ENCODE assay signal across 18 cellular contexts in the genomic region with DNA sequence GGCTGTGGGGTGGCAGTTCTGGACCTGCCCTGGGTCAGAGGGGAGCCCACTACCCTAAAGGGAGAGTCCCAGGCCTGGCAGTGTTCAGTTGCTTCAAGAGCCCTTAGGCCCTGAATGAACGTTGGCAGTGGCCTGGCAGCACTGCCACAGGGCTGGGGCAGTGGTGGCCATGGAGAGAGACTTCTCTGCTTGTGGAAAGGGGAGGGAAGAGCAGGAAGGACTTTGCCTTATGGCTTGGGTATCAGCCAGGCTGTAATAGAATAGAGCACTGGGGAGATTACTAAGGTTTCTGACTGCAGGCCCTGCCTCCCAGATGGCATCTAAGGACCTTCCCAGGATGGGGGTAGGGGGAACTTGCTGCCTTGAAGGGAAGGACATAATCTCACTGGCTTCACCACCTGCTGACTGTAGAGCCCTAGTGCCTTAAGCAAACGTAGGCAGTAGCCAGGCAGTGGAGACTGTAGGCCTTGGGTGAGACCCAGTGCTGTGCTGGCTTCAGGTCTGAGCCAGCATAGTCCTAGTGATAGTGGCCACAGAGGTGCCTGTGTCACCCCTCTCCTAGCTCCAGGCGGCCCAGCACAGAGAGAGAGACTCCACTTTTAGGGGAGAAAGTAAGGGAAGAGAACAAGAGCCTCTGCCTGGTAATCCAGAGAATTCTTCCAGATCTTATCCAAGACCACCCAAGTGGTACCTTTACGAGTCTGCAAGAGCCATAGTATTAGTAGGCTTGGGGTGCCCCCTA. TPM values are rescaled to one million over a fixed set of nuclear protein-coding genes. Genes with fewer than 3 reads are reported as not detected.
DNase-seq lines count a peak whose midpoint lies in the region; ATAC-seq, FAIRE-seq and TF ChIP-seq lines count a peak whose summit lies in the region.
"Had no signal": no experiment of that assay in that cellular context is flagged by ENCODE, and none has a peak within 500 bp of the region (broad histone marks: within the 10 kb centered on the region; RNA-seq: fewer than 3 reads in every experiment).

No MANE protein-coding gene starts in this region.

- peaks cover 4% of the 10 kb centered on the region; the same call in 1 of the 2 replicates for H3F3A ChIP-seq in PC-9 (ENCODE audit: insufficient read depth, low read depth)
- no peaks in the 10 kb centered on the region for H3F3A ChIP-seq in GM23248 (ENCODE audit: insufficient read depth)

- no peaks in the 10 kb centered on the region for H3K9me3 Mint-ChIP-seq in H9
- no peaks in the 10 kb centered on the region for H3K9me3 Mint-ChIP-seq in progenitor cell of endocrine pancreas (ENCODE audit: low read depth)
- H3K9me3 Mint-ChIP-seq: T-helper 2 cell treated with Interferon-gamma antibody and Interleukin-4, amounts not matched to agents 5 μg/mL and 100 μg/mL, for 36 hours had no signal

- H2AFZ ChIP-seq in H9 (ENCODE audit: low read length): no peak overlapping the region
- no peak overlapping the region for H2AFZ ChIP-seq in PC-9
- no peak overlapping the region for H2AFZ ChIP-seq in GM23248

- H3K4me2 ChIP-seq in H9 (ENCODE audit: insufficient read depth, insufficient read length, low read length) (no peak overlapping the region), PC-9 (no peak overlapping the region), GM23248 (ENCODE audit: unreplicated experiment) (no peak overlapping the region)
- H3K4me2 ChIP-seq: KMS-11 had no signal

- DNase-seq in H9 (peak; percentile 29), PC-9 (no peak), foreskin keratinocyte (no peak), sciatic nerve (ENCODE audit: low spot score) (peak; percentile 19), HK-2 (ENCODE audit: unreplicated experiment) (no peak), progenitor cell of endocrine pancreas (ENCODE audit: low spot score, unreplicated experiment) (no peak), GM23248 (no peak), GM12891 (ENCODE audit: insufficient read length, low spot score) (no peak)
- DNase-seq: activated CD4-positive, alpha-beta T cell treated with anti-CD3 and anti-CD28 coated beads, Interleukin-2, amount 50 U/mL, for 48 hours; BE2C; caudate nucleus; esophagus squamous epithelium; GF-D8; NCI-H187; stimulated activated CD4-positive, alpha-beta T cell treated with anti-CD3 and anti-CD28 coated beads, Interleukin-4, amount 100 ng/mL, for 24 hours; stimulated activated naive CD4-positive, alpha-beta T cell treated with Interleukin-2 at 50 U/mL for 16 hours had no signal

- WGBS in H9 (ENCODE audit: extremely low coverage, insufficient read length, low lambda C conversion rate): no CpG with 5 or more reads among the region's 4 CpGs
- whole genome bisulfite sequencing in GM23248 (ENCODE audit: low coverage in 1 of 2, low lambda C conversion rate in 2 of 2, missing lambda C conversion rate in 2 of 2), 2 experiments: 60 to 61% methylated on average over 4 of the region's 4 CpGs

- no peak overlapping the region for H2BK120ac ChIP-seq in H9 (ENCODE audit: low read depth, low read length, poor library complexity, severe bottlenecking)

- H3K79me2 ChIP-seq in H9 (ENCODE audit: insufficient read depth, low read length) (no peaks in the 10 kb centered on the region), PC-9 (ENCODE audit: low read depth) (no peaks in the 10 kb centered on the region), GM23248 (ENCODE audit: insufficient read depth) (no peaks in the 10 kb centered on the region)

- H3K4me3 ChIP-seq in PC-9 (no peak overlapping the region), GM23248 (no peak overlapping the region)
- H3K4me3 ChIP-seq: esophagus squamous epithelium had no signal

- H3K9me3 ChIP-seq in H9 (ENCODE audit: control insufficient read depth, low read depth, low read length) (no peaks in the 10 kb centered on the region), PC-9 (ENCODE audit: insufficient read depth, low read depth) (no peaks in the 10 kb centered on the region), GM23248 (ENCODE audit: low read depth) (no peaks in the 10 kb centered on the region)
- H3K9me3 ChIP-seq: BE2C, esophagus squamous epithelium had no signal

- no peak overlapping the region for H3K56ac ChIP-seq in H9 (ENCODE audit: insufficient read length, low read depth, low read length)

- ATAC-seq in foreskin keratinocyte: no peak
- ATAC-seq in sciatic nerve: no peak

- peaks cover 11 to 19% of the 10 kb centered on the region in 2 experiments for H3K4me1 Mint-ChIP-seq in H9
- H3K4me1 Mint-ChIP-seq in progenitor cell of endocrine pancreas (ENCODE audit: low read depth): peaks cover 2% of the 10 kb centered on the region

- no peak overlapping the region for H3K23ac ChIP-seq in H9 (ENCODE audit: insufficient read length, low read depth, low read length)

- BruUV-seq in PC-9 (replicated peaks; lab: Mats Ljungman, UMichigan): no TSS peak

- no peak overlapping the region for H2BK20ac ChIP-seq in H9 (ENCODE audit: low read depth, low read length, poor library complexity, severe bottlenecking)

- H3K27ac ChIP-seq in H9 (ENCODE audit: insufficient read length, low read depth, low read length) (no peak overlapping the region), PC-9 (no peak overlapping the region), foreskin keratinocyte (no peak overlapping the region), GM23248 (no peak overlapping the region)
- H3K27ac ChIP-seq: esophagus squamous epithelium, KMS-11 had no signal

- in situ Hi-C loops in GM23248 (cut with MboI): no loop called here

- H3K9ac ChIP-seq in H9 (ENCODE audit: extremely low read depth, insufficient read length, low read length): no peak overlapping the region
- H3K9ac ChIP-seq in GM23248: no peak overlapping the region
- H3K9ac ChIP-seq: KMS-11 had no signal

- no peak overlapping the region for H4K91ac ChIP-seq in H9 (ENCODE audit: insufficient read length, low read depth, low read length)

- no peak overlapping the region for H3K4me3 Mint-ChIP-seq in H9
- H3K4me3 Mint-ChIP-seq in progenitor cell of endocrine pancreas (ENCODE audit: low read depth): no peak overlapping the region
- H3K4me3 Mint-ChIP-seq: T-helper 2 cell treated with Interferon-gamma antibody and Interleukin-4, amounts not matched to agents 5 μg/mL and 100 μg/mL, for 36 hours had no signal

- intact Hi-C loops in PC-9 (cut with micrococcal nuclease; ENCODE audit: unreplicated experiment): no loop called here
- intact Hi-C loops in sciatic nerve (cut with DNase I): no loop called here

- no peak overlapping the region for H2BK5ac ChIP-seq in H9 (ENCODE audit: insufficient read length, low read length)

- no peak for TF ChIP-seq POLR2A in GM12891 (IDR thresholded peaks at IDR 0.05; ENCODE audit: low read depth, low read length)

- H3K14ac ChIP-seq in H9 (ENCODE audit: insufficient read depth, low read length): no peak overlapping the region

- H3K79me1 ChIP-seq in H9 (ENCODE audit: insufficient read depth, low read depth, low read length, poor library complexity, severe bottlenecking): no peaks in the 10 kb centered on the region

- no peak overlapping the region for H3K18ac ChIP-seq in H9 (ENCODE audit: insufficient read length, low read depth, low read length)

- no peaks in the 10 kb centered on the region for H3K23me2 ChIP-seq in H9 (ENCODE audit: insufficient read length, low read depth, low read length, poor library complexity, severe bottlenecking)

- H3K36me3 Mint-ChIP-seq in H9 (ENCODE audit: insufficient read depth in 1 of 3, low read depth in 3 of 3) (0 out of 7 replicates have a peak, but pooled peaks cover 0 to 3% (median 0%) of the 10 kb centered on the region in 3 experiments), progenitor cell of endocrine pancreas (ENCODE audit: insufficient read depth) (no peaks in the 10 kb centered on the region)

- H3K27me3 Mint-ChIP-seq in H9 (ENCODE audit: low read depth) (no peaks in the 10 kb centered on the region; the same call in 1 of the 2 replicates), progenitor cell of endocrine pancreas (no peaks in the 10 kb centered on the region)

- CTCF ChIA-PET in PC-9 (lab: Charles Lee): no interaction called here

- H2AK5ac ChIP-seq in H9 (ENCODE audit: insufficient read length, low read length): no peak overlapping the region

- H2BK15ac ChIP-seq in H9 (ENCODE audit: low read depth, low read length): no peak overlapping the region

- TF ChIP-seq CTCF in H9 (conservative IDR thresholded peaks at IDR 0.05): peak; percentile 55; the same call in 2 of the 3 replicates
- peak; percentile 39; the same call in 1 of the 2 replicates for TF ChIP-seq CTCF in PC-9 (conservative IDR thresholded peaks at IDR 0.05)
- TF ChIP-seq CTCF in foreskin keratinocyte (conservative IDR thresholded peaks at IDR 0.05): peak; percentile 74
- TF ChIP-seq CTCF in progenitor cell of endocrine pancreas (IDR thresholded peaks at IDR 0.05; ENCODE audit: unreplicated experiment): no peak

- H3K27me3 ChIP-seq in H9 (ENCODE audit: insufficient read depth, low read length): no peaks in the 10 kb centered on the region
- no peaks in the 10 kb centered on the region for H3K27me3 ChIP-seq in PC-9 (ENCODE audit: insufficient read depth, low read depth)
- no peaks in the 10 kb centered on the region for H3K27me3 ChIP-seq in foreskin keratinocyte
- no peaks in the 10 kb centered on the region for H3K27me3 ChIP-seq in GM23248 (replicated peaks; ENCODE audit: insufficient read depth)
- H3K27me3 ChIP-seq: BE2C, esophagus squamous epithelium had no signal

- H4K20me1 ChIP-seq in H9 (ENCODE audit: control insufficient read depth, insufficient read depth, insufficient read length): no peaks in the 10 kb centered on the region
- no peaks in the 10 kb centered on the region for H4K20me1 ChIP-seq in PC-9 (ENCODE audit: insufficient read depth)
- H4K20me1 ChIP-seq in GM23248 (ENCODE audit: insufficient read depth): no peaks in the 10 kb centered on the region

- H3K4ac ChIP-seq in H9 (ENCODE audit: low read depth, low read length): no peak overlapping the region

- POLR2A ChIA-PET in PC-9 (lab: Charles Lee; ENCODE audit: unreplicated experiment): no interaction called here

- H3K4me1 ChIP-seq in H9 (ENCODE audit: insufficient read depth, low read length) (no peaks in the 10 kb centered on the region), PC-9 (replicated peaks; ENCODE audit: insufficient read depth) (no peaks in the 10 kb centered on the region), foreskin keratinocyte (no peaks in the 10 kb centered on the region), GM23248 (ENCODE audit: insufficient read depth) (no peaks in the 10 kb centered on the region)
- H3K4me1 ChIP-seq: BE2C had no signal

- no peak overlapping the region for H3T11ph ChIP-seq in H9 (ENCODE audit: low read length)

- no peak overlapping the region for H2BK12ac ChIP-seq in H9 (ENCODE audit: insufficient read length, low read depth, low read length)

- H3K9me2 ChIP-seq in PC-9 (ENCODE audit: insufficient read depth): no peaks in the 10 kb centered on the region
- H3K9me2 ChIP-seq in GM23248 (ENCODE audit: insufficient read depth): no peaks in the 10 kb centered on the region

- H4K8ac ChIP-seq in H9 (replicated peaks; ENCODE audit: insufficient read length, low read depth, low read length): no peak overlapping the region

- no peak overlapping the region for H4K5ac ChIP-seq in H9 (ENCODE audit: insufficient read length, low read depth, low read length)

- H3K27ac Mint-ChIP-seq in H9: peak overlapping the region in 1 of 3 experiments; percentile 24; a peak in 1 of 7 replicates
- H3K27ac Mint-ChIP-seq in progenitor cell of endocrine pancreas: no peak overlapping the region
- H3K27ac Mint-ChIP-seq: T-helper 2 cell treated with Interferon-gamma antibody and Interleukin-4, amounts not matched to agents 5 μg/mL and 100 μg/mL, for 36 hours had no signal

- H3K36me3 ChIP-seq in PC-9 (ENCODE audit: low read depth) (no peaks in the 10 kb centered on the region), GM23248 (ENCODE audit: low read depth) (no peaks in the 10 kb centered on the region)
- H3K36me3 ChIP-seq: BE2C, esophagus squamous epithelium had no signal

- FAIRE-seq in GM12891 (lab: Jason Lieb, UNC): no peak

RNA-seq across cellular contexts. Expression of gene PLA2G6, which starts 27.6 kb away (rescaled TPM):
- 22.1 and 24.1 TPM in 2 replicates for total RNA-seq in H9 (2021)
- total RNA-seq in PC-9 (2021): 39.8 and 45.6 TPM in 2 replicates
- total RNA-seq in foreskin keratinocyte: 3.4 and 4.6 TPM in 2 replicates
- polyA plus RNA-seq in foreskin keratinocyte: 2.4 and 2.5 TPM in 2 replicates
- total RNA-seq in sciatic nerve: 53.7 TPM
- 76.0 and 76.4 TPM in 2 replicates for total RNA-seq in progenitor cell of endocrine pancreas
- 5.5 and 28.3 TPM in 2 replicates for total RNA-seq in GM23248 (2014; rRNA removed; shearing (Covaris generic))
- polyA plus RNA-seq in GM23248 (2016; fragmentation: Nextera tagmentation; extraction: Ambion mirVana): 5.6 and 6.5 TPM in 2 replicates
- 19.4 TPM for polyA plus RNA-seq in GM12891 (2012; ENCODE audit: low read depth, missing spikeins)

RNA-seq across cellular contexts. Expression of gene BAIAP2L2, which starts 43.5 kb away (rescaled TPM):
- total RNA-seq in H9 (2021) (2.0 and 2.3 TPM in 2 replicates), PC-9 (2021) (7.1 and 9.7 TPM in 2 replicates), foreskin keratinocyte (3.1 and 4.0 TPM in 2 replicates), sciatic nerve (1.6 TPM), progenitor cell of endocrine pancreas (6.5 and 7.0 TPM in 2 replicates)
- polyA plus RNA-seq in foreskin keratinocyte (4.2 and 5.0 TPM in 2 replicates), GM23248 (2016; fragmentation: Nextera tagmentation; extraction: Ambion mirVana) (13.2 and 13.4 TPM in 2 replicates)
- total RNA-seq in GM23248 (2014; rRNA removed; shearing (Covaris generic)): 12.6 and 24.3 TPM in 2 replicates
- 0.50 TPM for polyA plus RNA-seq in GM12891 (2012; ENCODE audit: low read depth, missing spikeins)

RNA-seq across cellular contexts. Expression of gene MAFF, which starts 47.8 kb away (rescaled TPM):
- total RNA-seq in H9 (2021) (5.8 and 6.7 TPM in 2 replicates), PC-9 (2021) (27.9 and 41.8 TPM in 2 replicates), foreskin keratinocyte (21.1 and 23.8 TPM in 2 replicates), sciatic nerve (67.6 TPM), progenitor cell of endocrine pancreas (8.4 and 10.2 TPM in 2 replicates)
- polyA plus RNA-seq in foreskin keratinocyte (18.7 and 20.0 TPM in 2 replicates), GM23248 (2016; fragmentation: Nextera tagmentation; extraction: Ambion mirVana) (34.6 and 37.1 TPM in 2 replicates)
- 68.1 and 73.0 TPM in 2 replicates for total RNA-seq in GM23248 (2014; rRNA removed; shearing (Covaris generic))
- 2.6 TPM for polyA plus RNA-seq in GM12891 (2012; ENCODE audit: low read depth, missing spikeins)

Comparison
In these comparisons a context has a peak if more than half of its experiments do, and no peak if none do; other contexts are left out.
1. DNase-seq: peak in H9 (single experiment) and sciatic nerve (single experiment); none in PC-9 (0 of 2), foreskin keratinocyte (0 of 2), HK-2 (single experiment), progenitor cell of endocrine pancreas (single experiment), GM23248 (single experiment) and GM12891 (single experiment).